Comparison of ENCODE assay signal across 26 cellular contexts in the genomic region with DNA sequence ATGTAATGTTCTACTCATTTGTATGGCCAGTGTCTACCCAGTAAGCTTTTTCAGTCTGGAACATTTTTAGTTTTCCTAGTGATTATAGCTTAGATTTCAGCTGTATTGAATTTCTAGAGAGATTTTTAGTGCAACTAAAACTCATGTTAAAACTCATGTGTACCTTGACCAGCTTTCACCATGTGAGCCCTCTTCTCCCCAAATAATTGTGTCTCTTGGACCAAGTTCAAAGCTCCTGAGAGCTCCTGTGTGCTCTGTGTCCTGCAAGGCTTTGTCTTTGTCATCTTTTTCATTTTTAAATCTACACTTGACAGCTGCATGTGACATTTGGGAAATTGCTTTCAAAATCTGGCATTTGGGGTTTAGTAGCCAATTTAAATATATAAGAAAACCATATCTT.
"Had no signal": no experiment of that assay in that cellular context is flagged by ENCODE, and none has a peak within 500 bp of the region (broad histone marks: within the 10 kb centered on the region; RNA-seq: fewer than 3 reads in every experiment).

No MANE protein-coding gene starts in this region.

- ATAC-seq: left ventricle myocardium superior; lower lobe of right lung; mucosa of descending colon; naive thymus-derived CD4-positive, alpha-beta T cell; natural killer cell treated with Interleukin-12 subunit alpha and Interleukin-12 subunit beta and Interleukin-15 and Interleukin-18, amount 100 ng/mL, for 72 hours; sciatic nerve; stimulated activated effector memory CD8-positive, alpha-beta T cell treated with anti-CD3 and anti-CD28 coated beads, Interleukin-12 subunit alpha, Interleukin-12 subunit beta, amount 100 ng/mL, for 72 hours; stimulated activated naive CD8-positive, alpha-beta T cell treated with anti-CD3 and anti-CD28 coated beads, Interleukin-15, amount 100 ng/mL, for 72 hours had no signal

- H3K27ac Mint-ChIP-seq: natural killer cell treated with Interleukin-12 subunit alpha and Interleukin-12 subunit beta and Interleukin-15 and Interleukin-18, amount 100 ng/mL, for 72 hours; progenitor cell of endocrine pancreas; stimulated activated effector memory CD8-positive, alpha-beta T cell treated with anti-CD3 and anti-CD28 coated beads, Interleukin-12 subunit alpha, Interleukin-12 subunit beta, amount 100 ng/mL, for 72 hours; type B pancreatic cell had no signal

- H3K9me3 Mint-ChIP-seq: naive thymus-derived CD4-positive, alpha-beta T cell; natural killer cell treated with Interleukin-12 subunit alpha and Interleukin-12 subunit beta and Interleukin-15 and Interleukin-18, amount 100 ng/mL, for 72 hours; stimulated activated effector memory CD8-positive, alpha-beta T cell treated with anti-CD3 and anti-CD28 coated beads, Interleukin-12 subunit alpha, Interleukin-12 subunit beta, amount 100 ng/mL, for 72 hours; stimulated activated naive CD8-positive, alpha-beta T cell treated with anti-CD3 and anti-CD28 coated beads, Interleukin-15, amount 100 ng/mL, for 72 hours; type B pancreatic cell had no signal

- H3K9me3 ChIP-seq: lower lobe of right lung, mucosa of descending colon, ovary, right atrium auricular region, tibial nerve, uterus had no signal

- H3K27me3 Mint-ChIP-seq: naive thymus-derived CD4-positive, alpha-beta T cell; natural killer cell treated with Interleukin-12 subunit alpha and Interleukin-12 subunit beta and Interleukin-15 and Interleukin-18, amount 100 ng/mL, for 72 hours; progenitor cell of endocrine pancreas; stimulated activated naive CD8-positive, alpha-beta T cell treated with anti-CD3 and anti-CD28 coated beads, Interleukin-15, amount 100 ng/mL, for 72 hours; type B pancreatic cell had no signal

- H3K4me2 ChIP-seq: hepatocyte had no signal

- H2AFZ ChIP-seq: hepatocyte had no signal

- H3K4me3 ChIP-seq: hepatocyte, lower lobe of right lung, mucosa of descending colon, ovary, right atrium auricular region, skin epidermis, tibial nerve, uterus had no signal

- H3K36me3 Mint-ChIP-seq: natural killer cell treated with Interleukin-12 subunit alpha and Interleukin-12 subunit beta and Interleukin-15 and Interleukin-18, amount 100 ng/mL, for 72 hours; stimulated activated effector memory CD8-positive, alpha-beta T cell treated with anti-CD3 and anti-CD28 coated beads, Interleukin-12 subunit alpha, Interleukin-12 subunit beta, amount 100 ng/mL, for 72 hours had no signal

- H3K4me3 Mint-ChIP-seq: naive thymus-derived CD4-positive, alpha-beta T cell; natural killer cell treated with Interleukin-12 subunit alpha and Interleukin-12 subunit beta and Interleukin-15 and Interleukin-18, amount 100 ng/mL, for 72 hours; stimulated activated effector memory CD8-positive, alpha-beta T cell treated with anti-CD3 and anti-CD28 coated beads, Interleukin-12 subunit alpha, Interleukin-12 subunit beta, amount 100 ng/mL, for 72 hours; stimulated activated naive CD8-positive, alpha-beta T cell treated with anti-CD3 and anti-CD28 coated beads, Interleukin-15, amount 100 ng/mL, for 72 hours; type B pancreatic cell had no signal

- H3K27ac ChIP-seq: hepatocyte, lower lobe of right lung, ovary, right atrium auricular region, skin epidermis, tibial nerve, uterus had no signal

- H3K27me3 ChIP-seq: hepatocyte, ovary, right atrium auricular region, tibial nerve, uterus had no signal

- H3K4me1 ChIP-seq: lower lobe of right lung had no signal

- H3K4me1 Mint-ChIP-seq: stimulated activated effector memory CD8-positive, alpha-beta T cell treated with anti-CD3 and anti-CD28 coated beads, Interleukin-12 subunit alpha, Interleukin-12 subunit beta, amount 100 ng/mL, for 72 hours; stimulated activated naive CD8-positive, alpha-beta T cell treated with anti-CD3 and anti-CD28 coated beads, Interleukin-15, amount 100 ng/mL, for 72 hours had no signal

- DNase-seq: islet precursor cell; left ventricle myocardium superior; lower lobe of right lung; mammary epithelial cell; mesendoderm; midbrain; mucosa of descending colon; naive thymus-derived CD4-positive, alpha-beta T cell; ovary; stimulated activated CD4-positive, alpha-beta T cell treated with anti-CD3 and anti-CD28 coated beads, Interleukin-12 subunit alpha, Interleukin-12 subunit beta, amount 100 ng/mL, for 4 hours; stimulated activated CD4-positive, alpha-beta T cell treated with anti-CD3 and anti-CD28 coated beads, Interleukin-15, amount 100 ng/mL, for 24 hours; stimulated activated CD4-positive, alpha-beta T cell treated with anti-CD3 and anti-CD28 coated beads, Interleukin-2, amount 100 ng/mL, for 24 hours; stimulated activated CD4-positive, alpha-beta T cell treated with anti-CD3 and anti-CD28 coated beads, Interleukin-4, amount 100 ng/mL, for 1 hour; stimulated activated naive CD4-positive, alpha-beta T cell treated with Interleukin-2 at 50 U/mL for 16 hours; stimulated activated naive CD8-positive, alpha-beta T cell treated with anti-CD3 and anti-CD28 coated beads, Interleukin-15, amount 100 ng/mL, for 72 hours; substantia nigra; uterus had no signal

- H3K36me3 ChIP-seq: lower lobe of right lung, ovary, right atrium auricular region, tibial nerve, uterus had no signal
